In the genomic region with DNA sequence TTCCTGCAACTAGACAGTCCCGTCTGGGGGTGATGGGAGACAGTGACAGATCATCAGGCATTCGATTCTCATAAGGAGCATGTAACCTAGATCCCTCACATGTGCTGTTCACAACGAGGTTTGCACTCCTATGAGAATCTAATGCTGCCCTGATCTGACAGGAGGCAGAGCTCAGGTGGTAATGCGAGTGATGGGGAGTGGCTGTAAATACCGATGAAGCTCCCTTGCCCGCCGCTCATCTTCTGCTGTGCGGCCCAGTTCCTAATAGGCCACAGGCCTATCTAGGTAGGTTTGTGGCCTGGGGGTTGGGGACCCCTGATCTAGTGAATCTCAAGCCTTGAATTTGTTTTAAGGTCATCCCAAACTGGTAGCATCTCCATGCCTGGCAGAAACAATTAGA, we compare ENCODE assay signal across 35 cellular contexts. TPM values are rescaled to one million over a fixed set of nuclear protein-coding genes. Genes with fewer than 3 reads are reported as not detected.
"Had no signal": no experiment of that assay in that cellular context is flagged by ENCODE, and none has a peak within 500 bp of the region (broad histone marks: within the 10 kb centered on the region; RNA-seq: fewer than 3 reads in every experiment).

No MANE protein-coding gene starts in this region.

- H3K36me3 ChIP-seq: MG63 had no signal

- DNase-seq: Karpas-422, Kasumi-1, MG63, MM.1S, MV-4-11, NCI-H1048, NCI-H1092, NCI-H1092 treated with DMSO at 0.1 percent for 48 hours, NCI-H1105, NCI-H1105 treated with DMSO at 0.1 percent for 48 hours, NCI-H1417, NCI-H1417 treated with DMSO at 0.1 percent for 48 hours, NCI-H1436, NCI-H1436 treated with DMSO at 0.1 percent for 48 hours, NCI-H146, NCI-H1694, NCI-H1694 treated with DMSO at 0.1 percent for 48 hours, NCI-H187, NCI-H187 treated with DMSO at 0.1 percent for 48 hours, NCI-H1930, NCI-H2029, NCI-H2029 treated with DMSO at 0.1 percent for 48 hours, NCI-H2081, NCI-H2081 treated with DMSO at 0.1 percent for 48 hours, NCI-H2107, NCI-H2171, NCI-H2171 treated with DMSO at 0.1 percent for 48 hours, NCI-H2227 treated with DMSO at 0.1 percent for 48 hours, NCI-H226, NCI-H345, NCI-H446, NCI-H446 treated with DMSO at 0.1 percent for 48 hours, NCI-H510A had no signal

- H3K4me3 ChIP-seq: MG63 had no signal

- H3K27ac ChIP-seq: KMS-11 had no signal

- H3K4me2 ChIP-seq: KMS-11 had no signal

- H3K9me3 ChIP-seq: MG63 had no signal

- H3K27me3 ChIP-seq: MG63 had no signal

RNA-seq across cellular contexts. Expression of a gene that starts 27.3 kb away (rescaled TPM):
- total RNA-seq: LHCN-M2 had no signal
